11 cellular contexts compared by ENCODE assay signal in the genomic region with DNA sequence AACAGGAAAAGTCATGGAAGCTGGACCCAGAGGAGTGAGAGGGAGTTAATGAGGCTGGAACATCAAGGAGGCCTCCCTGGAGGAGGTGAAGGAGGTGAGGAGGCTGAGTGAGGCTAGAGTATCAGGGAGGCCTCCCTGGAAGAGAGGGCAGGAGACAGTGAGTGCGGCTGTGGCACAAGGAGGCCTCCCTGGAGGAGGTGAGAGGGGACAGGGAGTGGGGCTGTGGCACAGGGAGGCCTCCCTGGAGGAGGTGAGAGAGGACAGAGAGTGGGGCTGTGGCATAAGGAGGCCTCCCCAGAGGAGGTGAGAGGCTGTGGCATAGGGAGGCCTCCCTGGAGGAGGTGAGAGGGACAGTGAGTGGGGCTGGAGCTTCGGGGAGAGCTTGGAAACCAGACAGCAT. TPM values are rescaled to one million over a fixed set of nuclear protein-coding genes. Genes with fewer than 3 reads are reported as not detected.
DNase-seq lines count a peak whose midpoint lies in the region; ATAC-seq and TF ChIP-seq lines count a peak whose summit lies in the region.
"Had no signal": no experiment of that assay in that cellular context is flagged by ENCODE, and none has a peak within 500 bp of the region (broad histone marks: within the 10 kb centered on the region; RNA-seq: fewer than 3 reads in every experiment).

No MANE protein-coding gene starts in this region.

- in situ Hi-C loops in Panc1 (cut with HindIII; ENCODE audit: low pct_unique_long_range_greater_than_20kb, low sequenced_read_pairs), result no loop called here

- H3K27ac Mint-ChIP-seq in CD4-positive, CD25-positive, alpha-beta regulatory T cell, result peak overlapping the region in 2 of 3 donors; percentile 41 to 42
- peak overlapping the region; percentile 4 for H3K27ac Mint-ChIP-seq in dendritic cell treated with granulocyte-macrophage colony-stimulating factor and Interleukin-4, amounts not matched to agents 40 ng/mL and 50 ng/mL, for 4 days
- peak overlapping the region; percentile 56 for H3K27ac Mint-ChIP-seq in osteocyte (ENCODE audit: unreplicated experiment)

- no peaks in the 10 kb centered on the region for H3K36me3 ChIP-seq in CD4-positive, CD25-positive, alpha-beta regulatory T cell (ENCODE audit: control insufficient read depth, insufficient read depth, low read length)
- H3K36me3 ChIP-seq in Panc1 (ENCODE audit: control insufficient read depth, insufficient read depth, low read length) (no peaks in the 10 kb centered on the region; the same call in 1 of the 2 replicates), BE2C (peaks cover 24% of the 10 kb centered on the region)
- H3K36me3 ChIP-seq: HAP-1 had no signal

- no peak overlapping the region for H3K27ac ChIP-seq in CD4-positive, CD25-positive, alpha-beta regulatory T cell (ENCODE audit: insufficient read depth, low read length, poor library complexity, severe bottlenecking)
- H3K27ac ChIP-seq in Panc1 (ENCODE audit: low read length), result 0 out of 2 replicates have a peak overlapping the region, but pooled peaks have one; percentile 34

- CTCF ChIA-PET in Panc1 (lab: Charles Lee), result no interaction called here

- H3K4me1 ChIP-seq in CD4-positive, CD25-positive, alpha-beta regulatory T cell (ENCODE audit: control insufficient read depth, insufficient read depth, low read length, poor library complexity, severe bottlenecking), result peaks cover 30% of the 10 kb centered on the region
- H3K4me1 ChIP-seq in Panc1 (ENCODE audit: control insufficient read depth, insufficient read depth, low read length) (peaks cover 54% of the 10 kb centered on the region), BE2C (peaks cover 20% of the 10 kb centered on the region)

- no peak overlapping the region for H3K4me3 ChIP-seq in CD4-positive, CD25-positive, alpha-beta regulatory T cell (ENCODE audit: low read depth, low read length)
- H3K4me3 ChIP-seq in Panc1 (ENCODE audit: low read depth in 2 of 2, low read length in 2 of 2), result no peak overlapping the region
- H3K4me3 ChIP-seq in BE2C (ENCODE audit: low read depth, low read length), result no peak overlapping the region
- H3K4me3 ChIP-seq: HAP-1 had no signal

- no peaks in the 10 kb centered on the region for H3K9me3 ChIP-seq in CD4-positive, CD25-positive, alpha-beta regulatory T cell (ENCODE audit: control insufficient read depth in 2 of 2, low read length in 2 of 2)
- H3K9me3 ChIP-seq in Panc1 (ENCODE audit: control insufficient read depth, insufficient read depth, low read depth, low read length) (no peaks in the 10 kb centered on the region), BE2C (no peaks in the 10 kb centered on the region)
- H3K9me3 ChIP-seq: HAP-1 had no signal

- peak overlapping the region; percentile 51 to 82 (median 59) for H3K4me3 Mint-ChIP-seq in CD4-positive, CD25-positive, alpha-beta regulatory T cell
- no peak overlapping the region for H3K4me3 Mint-ChIP-seq in dendritic cell treated with granulocyte-macrophage colony-stimulating factor and Interleukin-4, amounts not matched to agents 40 ng/mL and 50 ng/mL, for 4 days
- no peak overlapping the region for H3K4me3 Mint-ChIP-seq in osteocyte (ENCODE audit: unreplicated experiment)

- POLR2A ChIA-PET in Panc1 (lab: Charles Lee), result no interaction called here

- intact Hi-C loops in Panc1 (cut with micrococcal nuclease; ENCODE audit: unreplicated experiment), result no loop called here
- intact Hi-C loops in dendritic cell treated with granulocyte-macrophage colony-stimulating factor and Interleukin-4, amounts not matched to agents 40 ng/mL and 50 ng/mL, for 4 days (cut with micrococcal nuclease), result no loop called here

- peaks cover 0 to 43% (median 29%) of the 10 kb centered on the region in 4 donors for H3K4me1 Mint-ChIP-seq in CD4-positive, CD25-positive, alpha-beta regulatory T cell
- peaks cover 85% of the 10 kb centered on the region for H3K4me1 Mint-ChIP-seq in dendritic cell treated with granulocyte-macrophage colony-stimulating factor and Interleukin-4, amounts not matched to agents 40 ng/mL and 50 ng/mL, for 4 days (ENCODE audit: low read depth)
- H3K4me1 Mint-ChIP-seq in osteocyte (ENCODE audit: unreplicated experiment), result peaks cover 53% of the 10 kb centered on the region

- H3K9me3 Mint-ChIP-seq in CD4-positive, CD25-positive, alpha-beta regulatory T cell, result no peaks in the 10 kb centered on the region
- H3K9me3 Mint-ChIP-seq in dendritic cell treated with granulocyte-macrophage colony-stimulating factor and Interleukin-4, amounts not matched to agents 40 ng/mL and 50 ng/mL, for 4 days, result no peaks in the 10 kb centered on the region
- no peaks in the 10 kb centered on the region for H3K9me3 Mint-ChIP-seq in osteocyte (ENCODE audit: unreplicated experiment)

- BruUV-seq in Panc1 (replicated peaks; lab: Mats Ljungman, UMichigan), result no TSS peak

- no peaks in the 10 kb centered on the region for H3K27me3 ChIP-seq in CD4-positive, CD25-positive, alpha-beta regulatory T cell (ENCODE audit: control insufficient read depth, insufficient read depth, low read length)
- H3K27me3 ChIP-seq in Panc1 (ENCODE audit: control insufficient read depth, insufficient read depth, low read length) (no peaks in the 10 kb centered on the region), BE2C (no peaks in the 10 kb centered on the region)

- no peak for ATAC-seq in CD4-positive, CD25-positive, alpha-beta regulatory T cell (ENCODE audit: low read depth in 2 of 2)
- ATAC-seq in Panc1 (no peak), HG02588 (IDR thresholded peaks at IDR 0.05; ENCODE audit: unreplicated experiment) (no peak)

- no peaks in the 10 kb centered on the region for H3K36me3 Mint-ChIP-seq in CD4-positive, CD25-positive, alpha-beta regulatory T cell
- peaks cover 32% of the 10 kb centered on the region for H3K36me3 Mint-ChIP-seq in dendritic cell treated with granulocyte-macrophage colony-stimulating factor and Interleukin-4, amounts not matched to agents 40 ng/mL and 50 ng/mL, for 4 days (ENCODE audit: low read depth)
- H3K36me3 Mint-ChIP-seq in osteocyte (ENCODE audit: unreplicated experiment), result no peaks in the 10 kb centered on the region

- H3K27me3 Mint-ChIP-seq in CD4-positive, CD25-positive, alpha-beta regulatory T cell, result peaks cover 4% of the 10 kb centered on the region
- peaks cover 28% of the 10 kb centered on the region for H3K27me3 Mint-ChIP-seq in dendritic cell treated with granulocyte-macrophage colony-stimulating factor and Interleukin-4, amounts not matched to agents 40 ng/mL and 50 ng/mL, for 4 days
- no peaks in the 10 kb centered on the region for H3K27me3 Mint-ChIP-seq in osteocyte (ENCODE audit: unreplicated experiment)

- DNase-seq in CD4-positive, CD25-positive, alpha-beta regulatory T cell, result no peak
- DNase-seq in Panc1 (ENCODE audit: low read depth, low spot score) (no peak), osteocyte (ENCODE audit: extremely low spot score, unreplicated experiment) (no peak), BE2C (no peak), nucleus accumbens (lab: John Stamatoyannopoulos, UW) (no peak), NCI-H446 treated with DMSO at 0.1 percent for 48 hours (lab: John Stamatoyannopoulos, UW) (no peak)
- DNase-seq: DMS79 had no signal

- TF ChIP-seq CTCF in Panc1 (IDR thresholded peaks at IDR 0.05) (no peak), osteocyte (IDR thresholded peaks at IDR 0.05) (no peak), BE2C (IDR thresholded peaks at IDR 0.05; ENCODE audit: low read depth, low read length) (no peak)

RNA-seq across cellular contexts. Expression of a gene that starts 5.5 kb away (rescaled TPM):
- total RNA-seq in CD4-positive, CD25-positive, alpha-beta regulatory T cell, result 3.2 TPM
- under 1 TPM; 0.09 to 0.96 (median 0.72) TPM for polyA plus RNA-seq in CD4-positive, CD25-positive, alpha-beta regulatory T cell
- total RNA-seq in Panc1 (2021; ENCODE audit: unreplicated experiment), result 6.7 TPM
- 5.4 TPM for polyA plus RNA-seq in Panc1 (2012; ENCODE audit: insufficient read length)
- total RNA-seq in osteocyte, result 1.3 and 1.8 TPM in 2 replicates
- 11.6 TPM for polyA plus RNA-seq in BE2C (2012; ENCODE audit: insufficient read depth, insufficient read length, low read depth)

RNA-seq across cellular contexts. Expression of a gene that starts 28.9 kb away (rescaled TPM):
- 2.3 TPM for total RNA-seq in CD4-positive, CD25-positive, alpha-beta regulatory T cell
- not detected for polyA plus RNA-seq in CD4-positive, CD25-positive, alpha-beta regulatory T cell
- total RNA-seq in Panc1 (2021; ENCODE audit: unreplicated experiment) (not detected), osteocyte (not detected in 2 replicates)
- not detected for polyA plus RNA-seq in Panc1 (2012; ENCODE audit: insufficient read length)
- 0.26 TPM for polyA plus RNA-seq in BE2C (2012; ENCODE audit: insufficient read depth, insufficient read length, low read depth)
- total RNA-seq: renal cortical epithelial cell had no signal

RNA-seq across cellular contexts. Expression of a gene that starts 41.3 kb away (rescaled TPM):
- 46.0 TPM for total RNA-seq in CD4-positive, CD25-positive, alpha-beta regulatory T cell
- polyA plus RNA-seq in CD4-positive, CD25-positive, alpha-beta regulatory T cell, result 10 to 100 TPM; 10.5 to 15.7 (median 12.2) TPM
- total RNA-seq in Panc1 (2021; ENCODE audit: unreplicated experiment), result 28.1 TPM
- polyA plus RNA-seq in Panc1 (2012; ENCODE audit: insufficient read length), result 11.9 TPM
- total RNA-seq in osteocyte, result 44.4 and 45.8 TPM in 2 replicates
- 13.3 TPM for polyA plus RNA-seq in BE2C (2012; ENCODE audit: insufficient read depth, insufficient read length, low read depth)

Comparison
In these comparisons a context has a peak if more than half of its experiments do, and no peak if none do; other contexts are left out.
1. H3K27ac Mint-ChIP-seq: peak in every context shown above with its lines; median percentile 56 in osteocyte; 42 in CD4-positive, CD25-positive, alpha-beta regulatory T cell; 4 in dendritic cell treated with granulocyte-macrophage colony-stimulating factor and Interleukin-4, amounts not matched to agents 40 ng/mL and 50 ng/mL, for 4 days.
2. H3K4me3 Mint-ChIP-seq: peak in CD4-positive, CD25-positive, alpha-beta regulatory T cell (4 of 4); none in dendritic cell treated with granulocyte-macrophage colony-stimulating factor and Interleukin-4, amounts not matched to agents 40 ng/mL and 50 ng/mL, for 4 days (single experiment) and osteocyte (single experiment).